1 cellular context compared by ENCODE assay signal in the genomic region with DNA sequence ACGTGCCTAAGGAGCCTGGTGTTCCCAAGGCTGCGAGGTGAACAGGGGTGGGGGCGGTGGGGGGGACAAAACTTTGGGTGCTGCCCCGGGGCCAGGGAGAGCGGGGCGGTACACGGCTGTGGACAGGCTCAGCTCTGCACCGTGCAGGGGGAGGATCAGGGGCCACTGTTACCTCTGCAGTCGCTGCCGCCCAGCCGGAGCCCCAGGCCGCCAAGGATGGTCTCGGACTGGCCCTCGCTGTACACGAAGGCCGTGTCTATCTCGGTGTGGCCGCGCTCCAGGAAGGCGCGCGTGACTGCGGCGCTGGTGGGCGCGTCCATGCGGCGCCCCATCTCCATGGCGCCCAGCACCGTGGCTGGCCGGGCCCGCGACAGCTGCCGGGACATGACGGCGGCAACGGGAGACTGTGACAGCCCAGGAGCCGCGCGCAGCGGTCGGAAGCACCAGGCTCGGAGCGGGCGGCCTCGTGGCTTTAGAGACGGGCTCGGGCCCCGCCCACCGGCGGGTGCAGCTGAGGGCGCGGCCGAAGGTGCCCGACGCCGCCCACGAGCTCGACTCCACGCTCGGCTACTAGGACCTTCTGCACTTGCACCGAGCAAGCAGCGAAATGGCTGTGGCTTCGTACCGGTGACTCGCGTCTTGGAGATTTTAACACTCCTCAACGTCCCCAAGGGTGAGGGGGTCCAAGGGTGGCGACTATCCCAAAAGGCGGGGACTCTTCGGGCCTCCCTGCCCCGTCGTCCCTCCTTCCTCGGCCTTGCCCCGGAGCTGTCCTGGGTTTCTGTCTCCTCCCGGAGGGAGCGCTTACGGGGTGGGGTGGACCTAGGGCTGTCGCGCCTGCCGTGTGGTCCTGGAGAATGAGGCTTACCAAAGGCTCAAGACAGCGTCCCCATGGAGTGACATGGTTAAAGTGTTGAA.
A peak's percentile ranks its signal among the peaks of the same experiment; 100 is the strongest.
TF ChIP-seq lines count a peak whose summit lies in the region.

A gene (minus strand): TSS at position 447 of the 918 bp plus-strand sequence. CDS start 61 bp downstream, at position 386.

TF ChIP-seq in GM23338, 12 proteins besides CTCF, POLR2A, EP300 and RAD21:
- TF ChIP-seq CREB1 (CRISPR knock-in tag; IDR thresholded peaks at IDR 0.05; ENCODE audit: low read depth), result 0 out of 2 replicates have a peak, but pooled peaks have one; percentile 7
- peak; percentile 19 for TF ChIP-seq EZH2 (IDR thresholded peaks at IDR 0.05; ENCODE audit: low read depth, unreplicated experiment)
